In the genomic region with DNA sequence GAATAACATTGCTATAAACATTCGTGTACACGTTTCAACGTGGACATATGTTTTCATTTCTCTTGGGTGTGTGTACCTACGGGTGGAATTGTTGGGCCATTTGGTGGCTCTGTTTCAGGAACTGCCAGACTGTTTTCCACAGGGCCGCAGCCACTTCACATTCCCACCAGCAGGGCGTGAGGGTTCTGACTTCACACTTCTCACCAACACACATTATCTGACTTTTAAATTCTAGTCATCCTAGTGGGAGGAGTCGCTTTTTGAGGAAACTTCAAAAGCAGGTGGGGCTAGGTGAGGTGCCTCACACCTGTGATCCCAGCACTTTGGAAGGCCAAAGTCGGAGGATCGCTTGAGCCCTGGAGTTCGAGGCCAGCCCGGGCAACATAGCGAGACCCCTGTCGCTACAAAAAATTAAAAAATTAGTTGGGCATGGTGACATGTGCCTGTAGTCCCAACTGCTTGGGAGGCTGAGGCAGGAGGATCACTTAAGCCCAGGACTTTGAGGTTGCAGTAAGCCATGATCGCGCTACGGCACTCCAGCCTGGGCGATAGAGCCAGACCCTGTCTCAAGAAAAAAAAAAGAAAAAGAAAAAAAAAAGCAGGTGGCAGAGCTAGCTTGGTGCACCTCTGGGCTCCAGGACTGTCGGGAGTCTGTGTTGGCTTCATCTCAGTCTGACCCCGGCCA, we compare ENCODE assay signal across 10 cellular contexts. TPM values are rescaled to one million over a fixed set of nuclear protein-coding genes. Genes with fewer than 3 reads are reported as not detected.
DNase-seq lines count a peak whose midpoint lies in the region; ATAC-seq and TF ChIP-seq lines count a peak whose summit lies in the region.
"Had no signal": no experiment of that assay in that cellular context is flagged by ENCODE, and none has a peak within 500 bp of the region (broad histone marks: within the 10 kb centered on the region; RNA-seq: fewer than 3 reads in every experiment).

No MANE protein-coding gene starts in this region.

- ATAC-seq in RWPE2 (ENCODE audit: low read depth) (peak; percentile 72; the same call in 2 of the 3 replicates), GM18870 (IDR thresholded peaks at IDR 0.05; ENCODE audit: unreplicated experiment) (no peak), left lung (no peak)

- peak; percentile 50 for DNase-seq in A673 (ENCODE audit: low spot score)
- DNase-seq in GM23248: peak; percentile 62
- no peak for DNase-seq in RWPE2 (ENCODE audit: low spot score)
- peak; percentile 53 for DNase-seq in hepatic stellate cell (ENCODE audit: low spot score)
- DNase-seq in T-helper 1 cell: no peak
- no peak for DNase-seq in OCI-M2 (lab: John Stamatoyannopoulos, UW; ENCODE audit: unreplicated experiment)
- DNase-seq in left lung: no peak

- peak overlapping the region; percentile 26 for H3K4me2 ChIP-seq in GM23248 (ENCODE audit: unreplicated experiment)

- no peaks in the 10 kb centered on the region for H3F3A ChIP-seq in GM23248 (ENCODE audit: insufficient read depth)

- H3K4me1 ChIP-seq in A673 (ENCODE audit: insufficient read depth, low read length, poor library complexity, severe bottlenecking) (peaks cover 15% of the 10 kb centered on the region), GM23248 (ENCODE audit: insufficient read depth) (peaks cover 14% of the 10 kb centered on the region; the same call in 1 of the 2 replicates), RWPE2 (ENCODE audit: insufficient read depth, poor library complexity, severe bottlenecking) (no peaks in the 10 kb centered on the region), left lung (no peaks in the 10 kb centered on the region)
- H3K4me1 ChIP-seq: ascending aorta had no signal

- H3K27ac ChIP-seq in A673 (ENCODE audit: low read depth, low read length, poor library complexity, severe bottlenecking) (peak overlapping the region; percentile 19), GM23248 (no peak overlapping the region), RWPE2 (ENCODE audit: poor library complexity, severe bottlenecking) (no peak overlapping the region), left lung (no peak overlapping the region)
- H3K27ac ChIP-seq: ascending aorta had no signal

- no peaks in the 10 kb centered on the region for H4K20me1 ChIP-seq in GM23248 (ENCODE audit: insufficient read depth)

- H3K9me2 ChIP-seq in GM23248 (ENCODE audit: insufficient read depth): no peaks in the 10 kb centered on the region

- in situ Hi-C loops in GM23248 (cut with MboI): no loop called here

- WGBS in GM23248 (ENCODE audit: low coverage in 1 of 2, low lambda C conversion rate in 2 of 2, missing lambda C conversion rate in 2 of 2), 2 experiments: 68 to 74% methylated on average over 19 of the region's 19 CpGs

- no peak overlapping the region for H3K4me3 ChIP-seq in A673 (ENCODE audit: low read depth, low read length, poor library complexity, severe bottlenecking)
- H3K4me3 ChIP-seq in GM23248: no peak overlapping the region
- no peak overlapping the region for H3K4me3 ChIP-seq in RWPE2 (ENCODE audit: severe bottlenecking)
- H3K4me3 ChIP-seq in left lung: no peak overlapping the region
- H3K4me3 ChIP-seq: ascending aorta had no signal

- CTCF ChIA-PET in A673 (lab: Charles Lee): interaction anchor here (0.7 kb wide), 1 partner anchor 356 kb away, joined by 3 read pairs; no protein-coding TSS in a partner anchor

- no TSS peak for BruUV-seq in A673 (replicated peaks; lab: Mats Ljungman, UMichigan)

- H3K36me3 ChIP-seq in A673 (ENCODE audit: insufficient read depth, low read length, poor library complexity, severe bottlenecking) (no peaks in the 10 kb centered on the region), GM23248 (ENCODE audit: low read depth) (no peaks in the 10 kb centered on the region), RWPE2 (ENCODE audit: low read depth) (no peaks in the 10 kb centered on the region), left lung (no peaks in the 10 kb centered on the region)
- H3K36me3 ChIP-seq: ascending aorta had no signal

- no peaks in the 10 kb centered on the region for H3K27me3 ChIP-seq in A673 (replicated peaks; ENCODE audit: insufficient read depth, low read depth, low read length, poor library complexity)
- H3K27me3 ChIP-seq in GM23248 (replicated peaks; ENCODE audit: insufficient read depth): peaks cover 14% of the 10 kb centered on the region; the same call in 1 of the 2 replicates
- H3K27me3 ChIP-seq in RWPE2 (ENCODE audit: insufficient read depth, poor library complexity, severe bottlenecking): peaks cover 25% of the 10 kb centered on the region
- peaks cover 20 to 63% of the 10 kb centered on the region in 2 donors for H3K27me3 ChIP-seq in left lung
- H3K27me3 ChIP-seq: ascending aorta had no signal

- peak; percentile 57 for TF ChIP-seq CTCF in A673 (conservative IDR thresholded peaks at IDR 0.05; ENCODE audit: low read depth, low read length)
- TF ChIP-seq CTCF in RWPE2 (IDR thresholded peaks at IDR 0.05; ENCODE audit: poor library complexity, severe bottlenecking): peak; percentile 59
- no peak for TF ChIP-seq CTCF in left lung (IDR thresholded peaks at IDR 0.05)

- H2AFZ ChIP-seq in GM23248: no peak overlapping the region

- H3K79me2 ChIP-seq in GM23248 (ENCODE audit: insufficient read depth): no peaks in the 10 kb centered on the region

- POLR2A ChIA-PET in A673 (lab: Charles Lee; ENCODE audit: low non-redundant PET): no interaction called here

- H3K9me3 ChIP-seq in A673 (ENCODE audit: low read depth, low read length, poor library complexity, severe bottlenecking) (no peaks in the 10 kb centered on the region), GM23248 (ENCODE audit: low read depth) (no peaks in the 10 kb centered on the region), RWPE2 (ENCODE audit: severe bottlenecking) (no peaks in the 10 kb centered on the region), left lung (no peaks in the 10 kb centered on the region)
- H3K9me3 ChIP-seq: ascending aorta had no signal

- H3K9ac ChIP-seq in GM23248: no peak overlapping the region

- intact Hi-C loops in A673 (cut with micrococcal nuclease; ENCODE audit: unreplicated experiment) (no loop called here), left lung (cut with DNase I) (no loop called here)

RNA-seq across cellular contexts. Expression of gene TSPAN17, which starts 28.5 kb away (rescaled TPM):
- total RNA-seq in A673 (2021): 23.3 and 27.8 TPM in 2 replicates
- total RNA-seq in GM23248 (2014; rRNA removed; shearing (Covaris generic)): 41.2 and 42.2 TPM in 2 replicates
- 29.9 and 30.0 TPM in 2 replicates for polyA plus RNA-seq in GM23248 (2016; fragmentation: Nextera tagmentation; extraction: Ambion mirVana)
- 10 to 100 TPM; 38.7 to 48.3 TPM for total RNA-seq in left lung

RNA-seq across cellular contexts. Expression of gene EIF4E1B, which starts 45.3 kb away (rescaled TPM):
- total RNA-seq in A673 (2021) (not detected in 2 replicates), left lung (not detected)
- not detected in 2 replicates for total RNA-seq in GM23248 (2014; rRNA removed; shearing (Covaris generic))
- not detected in 2 replicates for polyA plus RNA-seq in GM23248 (2016; fragmentation: Nextera tagmentation; extraction: Ambion mirVana)
- total RNA-seq: ascending aorta, mucosa of gallbladder had no signal

RNA-seq across cellular contexts. Expression of gene SNCB, which starts 45.5 kb away (rescaled TPM):
- total RNA-seq in A673 (2021): not detected in 2 replicates
- not detected in 2 replicates for total RNA-seq in GM23248 (2014; rRNA removed; shearing (Covaris generic))
- not detected in 2 replicates for polyA plus RNA-seq in GM23248 (2016; fragmentation: Nextera tagmentation; extraction: Ambion mirVana)
- total RNA-seq in left lung: not detected
- total RNA-seq: ascending aorta had no signal

Comparison
In these comparisons a context has a peak if more than half of its experiments do, and no peak if none do; other contexts are left out.
1. DNase-seq: peak in A673 (single experiment), GM23248 (single experiment) and hepatic stellate cell (single experiment); none in RWPE2 (single experiment), T-helper 1 cell (0 of 5), OCI-M2 (single experiment) and left lung (0 of 2).
2. CTCF ChIP-seq: peak in A673 (single experiment) and RWPE2 (single experiment); none in left lung (0 of 2).